ENCODE assay signal across 1 cellular context in the genomic region with DNA sequence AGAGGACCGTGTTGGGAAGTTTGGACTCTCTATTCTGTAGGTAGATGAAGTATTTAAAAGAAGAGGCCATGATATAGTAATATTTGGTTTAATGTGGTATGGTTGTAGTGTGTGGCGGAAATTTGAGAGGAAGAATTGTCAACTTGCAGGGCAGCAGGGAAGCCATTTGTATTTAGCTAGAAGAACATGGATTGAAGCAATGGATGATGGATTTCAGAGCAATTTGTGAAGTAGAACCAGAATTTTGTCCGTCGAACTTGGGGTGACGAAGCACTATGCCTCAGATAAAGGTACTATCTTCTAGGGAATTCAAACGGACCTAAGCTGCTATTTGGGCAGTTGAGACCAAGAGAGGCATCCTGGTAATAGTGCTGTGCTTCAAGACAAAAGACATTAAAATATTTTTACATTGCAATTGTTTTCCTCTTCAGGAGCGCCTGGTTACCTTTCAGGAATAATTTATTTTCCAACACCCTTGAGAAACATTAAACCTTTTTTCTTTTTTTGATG.
TF ChIP-seq lines count a peak whose summit lies in the region.

No MANE protein-coding gene starts in this region.

TF ChIP-seq in HEK293, 187 proteins besides CTCF, POLR2A, EP300 and RAD21 (continued from another document and continues in another):
- TF ChIP-seq, protein P1, sequence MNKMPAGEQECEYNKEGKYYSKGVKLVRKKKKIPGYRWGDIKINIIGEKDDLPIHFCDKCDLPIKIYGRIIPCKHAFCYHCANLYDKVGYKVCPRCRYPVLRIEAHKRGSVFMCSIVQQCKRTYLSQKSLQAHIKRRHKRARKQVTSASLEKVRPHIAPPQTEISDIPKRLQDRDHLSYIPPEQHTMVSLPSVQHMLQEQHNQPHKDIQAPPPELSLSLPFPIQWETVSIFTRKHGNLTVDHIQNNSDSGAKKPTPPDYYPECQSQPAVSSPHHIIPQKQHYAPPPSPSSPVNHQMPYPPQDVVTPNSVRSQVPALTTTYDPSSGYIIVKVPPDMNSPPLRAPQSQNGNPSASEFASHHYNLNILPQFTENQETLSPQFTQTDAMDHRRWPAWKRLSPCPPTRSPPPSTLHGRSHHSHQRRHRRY (tag by site-specific recombination; IDR thresholded peaks at IDR 0.05), result no peak
- TF ChIP-seq KLF8 (tag by site-specific recombination; IDR thresholded peaks at IDR 0.05), result no peak
- TF ChIP-seq MEIS1 (CRISPR knock-in tag; IDR thresholded peaks at IDR 0.05; ENCODE audit: borderline replicate concordance), result no peak
- no peak for TF ChIP-seq ZNF174 (tag by site-specific recombination; IDR thresholded peaks at IDR 0.05)
- no peak for TF ChIP-seq ELK4 (IDR thresholded peaks at IDR 0.05; ENCODE audit: borderline replicate concordance, low read depth, low read length)
- TF ChIP-seq ZNF768 (tag by site-specific recombination; IDR thresholded peaks at IDR 0.05), result no peak
- TF ChIP-seq PATZ1 (tag by site-specific recombination; IDR thresholded peaks at IDR 0.05), result no peak
- 0 out of 2 replicates have a peak, but pooled peaks have one; percentile 83 for TF ChIP-seq ZNF660 (tag by site-specific recombination; IDR thresholded peaks at IDR 0.05)
- TF ChIP-seq ZNF785 (tag by site-specific recombination; IDR thresholded peaks at IDR 0.05), result no peak
- peak; percentile 81 for TF ChIP-seq ZNF335 (tag by site-specific recombination; conservative IDR thresholded peaks at IDR 0.05)
- no peak for TF ChIP-seq ZNF501 (tag by site-specific recombination; IDR thresholded peaks at IDR 0.05)
- TF ChIP-seq HOXD13 (CRISPR knock-in tag; IDR thresholded peaks at IDR 0.05; ENCODE audit: borderline replicate concordance), result no peak
- TF ChIP-seq, protein P2, sequence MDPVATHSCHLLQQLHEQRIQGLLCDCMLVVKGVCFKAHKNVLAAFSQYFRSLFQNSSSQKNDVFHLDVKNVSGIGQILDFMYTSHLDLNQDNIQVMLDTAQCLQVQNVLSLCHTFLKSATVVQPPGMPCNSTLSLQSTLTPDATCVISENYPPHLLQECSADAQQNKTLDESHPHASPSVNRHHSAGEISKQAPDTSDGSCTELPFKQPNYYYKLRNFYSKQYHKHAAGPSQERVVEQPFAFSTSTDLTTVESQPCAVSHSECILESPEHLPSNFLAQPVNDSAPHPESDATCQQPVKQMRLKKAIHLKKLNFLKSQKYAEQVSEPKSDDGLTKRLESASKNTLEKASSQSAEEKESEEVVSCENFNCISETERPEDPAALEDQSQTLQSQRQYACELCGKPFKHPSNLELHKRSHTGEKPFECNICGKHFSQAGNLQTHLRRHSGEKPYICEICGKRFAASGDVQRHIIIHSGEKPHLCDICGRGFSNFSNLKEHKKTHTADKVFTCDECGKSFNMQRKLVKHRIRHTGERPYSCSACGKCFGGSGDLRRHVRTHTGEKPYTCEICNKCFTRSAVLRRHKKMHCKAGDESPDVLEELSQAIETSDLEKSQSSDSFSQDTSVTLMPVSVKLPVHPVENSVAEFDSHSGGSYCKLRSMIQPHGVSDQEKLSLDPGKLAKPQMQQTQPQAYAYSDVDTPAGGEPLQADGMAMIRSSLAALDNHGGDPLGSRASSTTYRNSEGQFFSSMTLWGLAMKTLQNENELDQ (tag by site-specific recombination; IDR thresholded peaks at IDR 0.05; ENCODE audit: low read depth), result no peak
- TF ChIP-seq ZBTB10 (tag by site-specific recombination; IDR thresholded peaks at IDR 0.05), result no peak
- TF ChIP-seq ZNF362 (tag by site-specific recombination; IDR thresholded peaks at IDR 0.05), result no peak
- TF ChIP-seq ZNF354C (tag by site-specific recombination; IDR thresholded peaks at IDR 0.05; ENCODE audit: borderline replicate concordance, low read depth), result no peak
- TF ChIP-seq MYNN (tag by site-specific recombination; IDR thresholded peaks at IDR 0.05; ENCODE audit: borderline replicate concordance), result no peak
- TF ChIP-seq OSR2 (tag by site-specific recombination; IDR thresholded peaks at IDR 0.05), result no peak
- TF ChIP-seq, protein P3, sequence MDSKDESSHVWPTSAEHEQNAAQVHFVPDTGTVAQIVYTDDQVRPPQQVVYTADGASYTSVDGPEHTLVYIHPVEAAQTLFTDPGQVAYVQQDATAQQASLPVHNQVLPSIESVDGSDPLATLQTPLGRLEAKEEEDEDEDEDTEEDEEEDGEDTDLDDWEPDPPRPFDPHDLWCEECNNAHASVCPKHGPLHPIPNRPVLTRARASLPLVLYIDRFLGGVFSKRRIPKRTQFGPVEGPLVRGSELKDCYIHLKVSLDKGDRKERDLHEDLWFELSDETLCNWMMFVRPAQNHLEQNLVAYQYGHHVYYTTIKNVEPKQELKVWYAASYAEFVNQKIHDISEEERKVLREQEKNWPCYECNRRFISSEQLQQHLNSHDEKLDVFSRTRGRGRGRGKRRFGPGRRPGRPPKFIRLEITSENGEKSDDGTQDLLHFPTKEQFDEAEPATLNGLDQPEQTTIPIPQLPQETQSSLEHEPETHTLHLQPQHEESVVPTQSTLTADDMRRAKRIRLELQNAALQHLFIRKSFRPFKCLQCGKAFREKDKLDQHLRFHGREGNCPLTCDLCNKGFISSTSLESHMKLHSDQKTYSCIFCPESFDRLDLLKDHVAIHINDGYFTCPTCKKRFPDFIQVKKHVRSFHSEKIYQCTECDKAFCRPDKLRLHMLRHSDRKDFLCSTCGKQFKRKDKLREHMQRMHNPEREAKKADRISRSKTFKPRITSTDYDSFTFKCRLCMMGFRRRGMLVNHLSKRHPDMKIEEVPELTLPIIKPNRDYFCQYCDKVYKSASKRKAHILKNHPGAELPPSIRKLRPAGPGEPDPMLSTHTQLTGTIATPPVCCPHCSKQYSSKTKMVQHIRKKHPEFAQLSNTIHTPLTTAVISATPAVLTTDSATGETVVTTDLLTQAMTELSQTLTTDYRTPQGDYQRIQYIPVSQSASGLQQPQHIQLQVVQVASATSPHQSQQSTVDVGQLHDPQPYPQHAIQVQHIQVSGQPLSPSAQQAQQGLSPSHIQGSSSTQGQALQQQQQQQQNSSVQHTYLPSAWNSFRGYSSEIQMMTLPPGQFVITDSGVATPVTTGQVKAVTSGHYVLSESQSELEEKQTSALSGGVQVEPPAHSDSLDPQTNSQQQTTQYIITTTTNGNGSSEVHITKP (tag by site-specific recombination; IDR thresholded peaks at IDR 0.05), result no peak
- TF ChIP-seq ZNF560 (tag by site-specific recombination; IDR thresholded peaks at IDR 0.05; ENCODE audit: borderline replicate concordance), result no peak
- TF ChIP-seq ZNF549 (tag by site-specific recombination; IDR thresholded peaks at IDR 0.05), result no peak
- TF ChIP-seq ZNF449 (tag by site-specific recombination; IDR thresholded peaks at IDR 0.05), result 0 out of 2 replicates have a peak, but pooled peaks have one; percentile 49
- TF ChIP-seq, protein P4, sequence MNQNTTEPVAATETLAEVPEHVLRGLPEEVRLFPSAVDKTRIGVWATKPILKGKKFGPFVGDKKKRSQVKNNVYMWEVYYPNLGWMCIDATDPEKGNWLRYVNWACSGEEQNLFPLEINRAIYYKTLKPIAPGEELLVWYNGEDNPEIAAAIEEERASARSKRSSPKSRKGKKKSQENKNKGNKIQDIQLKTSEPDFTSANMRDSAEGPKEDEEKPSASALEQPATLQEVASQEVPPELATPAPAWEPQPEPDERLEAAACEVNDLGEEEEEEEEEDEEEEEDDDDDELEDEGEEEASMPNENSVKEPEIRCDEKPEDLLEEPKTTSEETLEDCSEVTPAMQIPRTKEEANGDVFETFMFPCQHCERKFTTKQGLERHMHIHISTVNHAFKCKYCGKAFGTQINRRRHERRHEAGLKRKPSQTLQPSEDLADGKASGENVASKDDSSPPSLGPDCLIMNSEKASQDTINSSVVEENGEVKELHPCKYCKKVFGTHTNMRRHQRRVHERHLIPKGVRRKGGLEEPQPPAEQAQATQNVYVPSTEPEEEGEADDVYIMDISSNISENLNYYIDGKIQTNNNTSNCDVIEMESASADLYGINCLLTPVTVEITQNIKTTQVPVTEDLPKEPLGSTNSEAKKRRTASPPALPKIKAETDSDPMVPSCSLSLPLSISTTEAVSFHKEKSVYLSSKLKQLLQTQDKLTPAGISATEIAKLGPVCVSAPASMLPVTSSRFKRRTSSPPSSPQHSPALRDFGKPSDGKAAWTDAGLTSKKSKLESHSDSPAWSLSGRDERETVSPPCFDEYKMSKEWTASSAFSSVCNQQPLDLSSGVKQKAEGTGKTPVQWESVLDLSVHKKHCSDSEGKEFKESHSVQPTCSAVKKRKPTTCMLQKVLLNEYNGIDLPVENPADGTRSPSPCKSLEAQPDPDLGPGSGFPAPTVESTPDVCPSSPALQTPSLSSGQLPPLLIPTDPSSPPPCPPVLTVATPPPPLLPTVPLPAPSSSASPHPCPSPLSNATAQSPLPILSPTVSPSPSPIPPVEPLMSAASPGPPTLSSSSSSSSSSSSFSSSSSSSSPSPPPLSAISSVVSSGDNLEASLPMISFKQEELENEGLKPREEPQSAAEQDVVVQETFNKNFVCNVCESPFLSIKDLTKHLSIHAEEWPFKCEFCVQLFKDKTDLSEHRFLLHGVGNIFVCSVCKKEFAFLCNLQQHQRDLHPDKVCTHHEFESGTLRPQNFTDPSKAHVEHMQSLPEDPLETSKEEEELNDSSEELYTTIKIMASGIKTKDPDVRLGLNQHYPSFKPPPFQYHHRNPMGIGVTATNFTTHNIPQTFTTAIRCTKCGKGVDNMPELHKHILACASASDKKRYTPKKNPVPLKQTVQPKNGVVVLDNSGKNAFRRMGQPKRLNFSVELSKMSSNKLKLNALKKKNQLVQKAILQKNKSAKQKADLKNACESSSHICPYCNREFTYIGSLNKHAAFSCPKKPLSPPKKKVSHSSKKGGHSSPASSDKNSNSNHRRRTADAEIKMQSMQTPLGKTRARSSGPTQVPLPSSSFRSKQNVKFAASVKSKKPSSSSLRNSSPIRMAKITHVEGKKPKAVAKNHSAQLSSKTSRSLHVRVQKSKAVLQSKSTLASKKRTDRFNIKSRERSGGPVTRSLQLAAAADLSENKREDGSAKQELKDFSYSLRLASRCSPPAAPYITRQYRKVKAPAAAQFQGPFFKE (tag by site-specific recombination; IDR thresholded peaks at IDR 0.05; ENCODE audit: borderline replicate concordance), result no peak
- TF ChIP-seq ZNF510 (tag by site-specific recombination; IDR thresholded peaks at IDR 0.05; ENCODE audit: insufficient replicate concordance), result no peak
- TF ChIP-seq BCL6B (tag by site-specific recombination; IDR thresholded peaks at IDR 0.05), result no peak
